ENCODE assay signal across 10 cellular contexts in the genomic region with DNA sequence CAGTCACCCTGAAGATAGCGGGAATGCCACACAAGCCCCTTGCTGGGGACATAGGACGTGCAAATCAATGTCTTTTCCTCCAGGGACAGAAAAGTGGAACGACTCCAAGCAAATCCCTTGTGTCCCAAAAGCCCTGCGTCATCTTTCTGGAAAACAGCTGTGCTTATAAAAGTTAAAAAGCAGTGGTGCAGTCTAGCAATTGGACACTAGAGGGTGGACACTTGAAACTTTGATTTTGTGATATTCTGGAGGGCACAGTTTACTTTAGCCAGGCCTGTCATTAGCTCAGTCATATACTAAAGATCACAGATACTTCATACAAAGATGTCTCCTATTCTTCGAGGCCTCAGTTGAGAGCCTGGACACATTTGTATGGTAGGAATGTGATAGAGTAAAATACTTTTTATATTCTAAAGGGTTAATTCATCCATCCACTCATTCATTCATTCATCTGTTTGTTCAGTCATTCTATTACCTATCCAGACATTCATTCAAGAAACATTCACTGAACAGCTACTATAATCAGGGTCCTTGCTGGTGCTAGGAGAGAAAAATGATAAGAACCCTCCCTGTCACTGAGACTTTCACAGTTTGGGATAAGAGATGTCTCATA.
A peak's percentile ranks its signal among the peaks of the same experiment; 100 is the strongest.
DNase-seq lines count a peak whose midpoint lies in the region; ATAC-seq and TF ChIP-seq lines count a peak whose summit lies in the region.
"Had no signal": no experiment of that assay in that cellular context is flagged by ENCODE, and none has a peak within 500 bp of the region (broad histone marks: within the 10 kb centered on the region; RNA-seq: fewer than 3 reads in every experiment).

No MANE protein-coding gene starts in this region.

- H3K9me3 ChIP-seq in cardiac muscle cell (ENCODE audit: low read depth) = no peaks in the 10 kb centered on the region
- H3K9me3 ChIP-seq in upper lobe of right lung = peaks cover 7% of the 10 kb centered on the region

- peak; percentile 51 for TF ChIP-seq CTCF in cardiac muscle cell (IDR thresholded peaks at IDR 0.05; ENCODE audit: low read depth, low read length)
- peak; percentile 42 for TF ChIP-seq CTCF in fibroblast of pulmonary artery (IDR thresholded peaks at IDR 0.05; ENCODE audit: low read length, missing control alignments)
- peak; percentile 20 for TF ChIP-seq CTCF in upper lobe of right lung (IDR thresholded peaks at IDR 0.05)

- no peaks in the 10 kb centered on the region for H3K36me3 ChIP-seq in cardiac muscle cell
- H3K36me3 ChIP-seq in upper lobe of right lung = no peaks in the 10 kb centered on the region

- ATAC-seq in Right ventricle myocardium inferior = no peak
- ATAC-seq in upper lobe of right lung = no peak
- no peak for ATAC-seq in GM18498 (IDR thresholded peaks at IDR 0.05; ENCODE audit: unreplicated experiment)
- ATAC-seq in HG03175 (IDR thresholded peaks at IDR 0.05; ENCODE audit: unreplicated experiment) = no peak
- ATAC-seq: activated CD4-positive, alpha-beta T cell treated with anti-CD3 and anti-CD28 coated beads for 36 hours; activated naive CD8-positive, alpha-beta T cell treated with anti-CD3 and anti-CD28 coated beads, Interleukin-2, amount 50 U/mL, for 24 hours had no signal

- H3K4me3 ChIP-seq in cardiac muscle cell (no peak overlapping the region), fibroblast of pulmonary artery (replicated peaks; ENCODE audit: low read depth, low read length) (no peak overlapping the region), upper lobe of right lung (no peak overlapping the region)

- H3K27me3 ChIP-seq in cardiac muscle cell = peaks cover 3% of the 10 kb centered on the region
- peaks cover 2% of the 10 kb centered on the region for H3K27me3 ChIP-seq in upper lobe of right lung

- H3K4me1 ChIP-seq in cardiac muscle cell (ENCODE audit: low read depth) (peaks cover 4% of the 10 kb centered on the region), upper lobe of right lung (no peaks in the 10 kb centered on the region)

- DNase-seq in cardiac muscle cell (ENCODE audit: low read depth in 1 of 2, low spot score in 1 of 2) = peak; percentile 14 to 18
- DNase-seq in Right ventricle myocardium inferior (ENCODE audit: missing footprints) = no peak
- peak; percentile 34 for DNase-seq in RPMI7951 (ENCODE audit: low read depth)
- DNase-seq in fibroblast of pulmonary artery (ENCODE audit: low read depth) = peak; percentile 14
- no peak for DNase-seq in upper lobe of right lung
- no peak for DNase-seq in NOMO-1 (lab: John Stamatoyannopoulos, UW; ENCODE audit: unreplicated experiment in 2 of 2)
- DNase-seq: activated CD4-positive, alpha-beta T cell treated with anti-CD3 and anti-CD28 coated beads for 36 hours; activated naive CD8-positive, alpha-beta T cell treated with anti-CD3 and anti-CD28 coated beads, Interleukin-2, amount 50 U/mL, for 24 hours had no signal

- intact Hi-C loops in Right ventricle myocardium inferior (cut with DNase I) (no loop called here), upper lobe of right lung (cut with DNase I) (no loop called here)

- H3K27ac ChIP-seq in cardiac muscle cell = no peak overlapping the region
- H3K27ac ChIP-seq in upper lobe of right lung = no peak overlapping the region

Comparison
In these comparisons a context has a peak if more than half of its experiments do, and no peak if none do; other contexts are left out.
1. DNase-seq: peak in cardiac muscle cell (2 of 2), RPMI7951 (single experiment) and fibroblast of pulmonary artery (single experiment); none in Right ventricle myocardium inferior (single experiment), upper lobe of right lung (single experiment) and NOMO-1 (0 of 2).
2. Peak in every context shown above with its lines, with median percentiles within 50 percentile points of each other: CTCF ChIP-seq.